1 cellular context compared by ENCODE assay signal in the genomic region with DNA sequence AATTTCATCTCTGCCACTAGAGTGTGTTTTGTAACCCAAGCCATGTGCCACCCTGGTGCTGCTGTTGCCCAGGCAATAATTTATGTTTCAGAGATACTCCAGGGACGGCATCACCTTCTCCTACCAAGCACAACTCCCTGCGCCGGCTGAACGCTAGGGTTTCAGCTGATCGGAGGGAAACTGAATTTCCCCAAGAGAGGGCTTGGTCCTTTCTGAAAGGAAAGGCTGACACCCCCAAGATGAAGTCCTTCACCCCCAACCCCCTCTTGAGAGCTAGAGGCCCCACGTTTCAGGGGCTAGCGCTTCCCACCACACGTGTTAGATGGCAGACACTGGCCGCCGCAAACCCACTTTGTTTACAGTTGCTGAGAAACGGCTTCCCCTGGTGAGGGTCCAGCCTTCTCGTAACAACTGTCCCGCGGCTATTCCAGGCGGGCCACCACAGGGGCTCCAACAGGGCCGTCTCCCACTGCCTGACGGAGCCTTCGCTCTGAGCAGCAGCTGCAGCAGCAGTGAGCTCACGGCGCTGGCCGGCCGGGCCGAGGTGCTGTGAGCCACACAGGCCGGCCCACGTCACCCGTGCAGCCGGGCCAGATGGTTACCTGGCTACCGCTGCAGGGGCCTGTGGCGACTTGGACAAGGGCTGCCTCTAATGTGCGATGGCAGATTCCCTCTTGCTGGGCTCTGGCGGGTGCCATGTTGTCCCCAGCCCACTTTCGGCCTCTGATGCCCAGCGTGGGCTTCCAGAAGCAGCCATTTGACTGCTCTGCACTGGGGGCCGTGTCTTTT.
TF ChIP-seq lines count a peak whose summit lies in the region.

No MANE protein-coding gene starts in this region.

TF ChIP-seq in SK-N-SH, 30 proteins besides CTCF, POLR2A, EP300 and RAD21 (continued from another document):
- TF ChIP-seq, protein P1, sequence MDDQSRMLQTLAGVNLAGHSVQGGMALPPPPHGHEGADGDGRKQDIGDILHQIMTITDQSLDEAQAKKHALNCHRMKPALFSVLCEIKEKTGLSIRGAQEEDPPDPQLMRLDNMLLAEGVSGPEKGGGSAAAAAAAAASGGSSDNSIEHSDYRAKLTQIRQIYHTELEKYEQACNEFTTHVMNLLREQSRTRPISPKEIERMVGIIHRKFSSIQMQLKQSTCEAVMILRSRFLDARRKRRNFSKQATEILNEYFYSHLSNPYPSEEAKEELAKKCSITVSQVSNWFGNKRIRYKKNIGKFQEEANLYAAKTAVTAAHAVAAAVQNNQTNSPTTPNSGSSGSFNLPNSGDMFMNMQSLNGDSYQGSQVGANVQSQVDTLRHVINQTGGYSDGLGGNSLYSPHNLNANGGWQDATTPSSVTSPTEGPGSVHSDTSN (IDR thresholded peaks at IDR 0.05), result no peak
- TF ChIP-seq TCF12 (IDR thresholded peaks at IDR 0.05) (no peak), YY1 (IDR thresholded peaks at IDR 0.05; ENCODE audit: low read depth) (no peak), SIN3A (IDR thresholded peaks at IDR 0.05; ENCODE audit: borderline replicate concordance, low read depth, low read length) (no peak)
TF ChIP-seq in SK-N-SH: peak in this region for 0.
